10 cellular contexts compared by ENCODE assay signal in the genomic region with DNA sequence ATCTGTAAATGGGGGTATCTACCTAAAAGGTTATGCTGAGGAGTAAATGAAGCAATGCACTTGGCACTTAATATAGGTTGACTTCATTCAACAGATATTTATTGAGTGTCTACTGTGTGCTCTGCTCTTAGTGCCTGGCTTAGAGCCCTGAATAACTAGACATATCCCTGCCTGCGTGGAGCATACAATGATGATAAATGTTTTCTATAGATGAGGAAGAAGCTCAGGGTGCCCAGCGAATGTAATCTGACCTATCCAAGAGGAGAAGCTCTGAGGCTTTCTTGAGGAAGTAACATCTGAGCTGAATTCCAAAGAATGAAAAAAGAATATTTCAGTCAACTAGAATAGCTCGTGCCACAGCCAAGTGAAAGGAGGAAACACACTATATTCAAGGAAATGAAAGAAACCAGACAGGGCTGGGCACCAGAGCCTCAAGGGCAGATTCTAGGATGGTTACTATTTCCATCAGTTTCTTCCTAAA. TPM values are rescaled to one million over a fixed set of nuclear protein-coding genes. Genes with fewer than 3 reads are reported as not detected.
DNase-seq lines count a peak whose midpoint lies in the region; ATAC-seq, FAIRE-seq and TF ChIP-seq lines count a peak whose summit lies in the region.
"Had no signal": no experiment of that assay in that cellular context is flagged by ENCODE, and none has a peak within 500 bp of the region (broad histone marks: within the 10 kb centered on the region; RNA-seq: fewer than 3 reads in every experiment).

No MANE protein-coding gene starts in this region.

- no peaks in the 10 kb centered on the region for H3K27me3 ChIP-seq in mammary epithelial cell (ENCODE audit: insufficient read depth, low read length)
- H3K27me3 ChIP-seq in HepG2 (ENCODE audit: control insufficient read depth in 1 of 2, insufficient read depth in 2 of 2, low read length in 2 of 2) = no peaks in the 10 kb centered on the region
- H3K27me3 ChIP-seq in stomach = no peaks in the 10 kb centered on the region

- H3K27ac ChIP-seq in mammary epithelial cell (ENCODE audit: insufficient read depth, low read depth, low read length) (no peak overlapping the region), HepG2 (ENCODE audit: extremely low read length, insufficient read depth, low read length) (peak overlapping the region; percentile 93), stomach (peak overlapping the region; percentile 69 to 88 (median 81))

- H3K9me3 Mint-ChIP-seq in IgD-negative memory B cell = peaks cover 0 to 10% (median 9%) of the 10 kb centered on the region in 3 donors
- H3K9me3 Mint-ChIP-seq in activated T-helper 2 cell treated with anti-CD3 and anti-CD28 coated beads, Interferon-gamma antibody, Interleukin-2, Interleukin-4, amounts not matched to agents 10 μg/mL and 5 μg/mL and 100 μg/mL, durations not matched to agents 14 hours and 24 hours and 36 hours = peaks cover 15% of the 10 kb centered on the region

- FAIRE-seq in HepG2 (lab: Jason Lieb, UNC) = no peak
- FAIRE-seq: G401.6 had no signal

- CTCF ChIA-PET in mammary epithelial cell (lab: Charles Lee; ENCODE audit: low non-redundant PET) = no interaction called here
- CTCF ChIA-PET in HepG2 (lab: Yijun Ruan, JAX; ENCODE audit: low intra/inter-chr PET ratio, low total read pairs) = no interaction called here

- 65% methylated on average over 3 of the region's 3 CpGs for WGBS in mammary epithelial cell (ENCODE audit: low coverage, missing lambda C conversion rate)
- 92% methylated on average over 3 of the region's 3 CpGs for WGBS in HepG2 (ENCODE audit: low lambda C conversion rate)
- WGBS in stomach, 5 donors = 24 to 36% (median 34%) methylated on average over 3 of the region's 3 CpGs

- peak overlapping the region; percentile 19 to 71 (median 52) for H3K27ac Mint-ChIP-seq in IgD-negative memory B cell
- no peak overlapping the region for H3K27ac Mint-ChIP-seq in activated T-helper 2 cell treated with anti-CD3 and anti-CD28 coated beads, Interferon-gamma antibody, Interleukin-2, Interleukin-4, amounts not matched to agents 10 μg/mL and 5 μg/mL and 100 μg/mL, durations not matched to agents 14 hours and 24 hours and 36 hours

- peaks cover 29 to 34% (median 34%) of the 10 kb centered on the region in 3 donors for H3K4me1 Mint-ChIP-seq in IgD-negative memory B cell
- peaks cover 14% of the 10 kb centered on the region for H3K4me1 Mint-ChIP-seq in activated T-helper 2 cell treated with anti-CD3 and anti-CD28 coated beads, Interferon-gamma antibody, Interleukin-2, Interleukin-4, amounts not matched to agents 10 μg/mL and 5 μg/mL and 100 μg/mL, durations not matched to agents 14 hours and 24 hours and 36 hours (ENCODE audit: low read depth)

- DNase-seq in mammary epithelial cell (no peak), HepG2 (ENCODE audit: low spot score) (no peak), stomach (no peak), SK-N-DZ (ENCODE audit: low spot score) (no peak)
- DNase-seq in activated T-helper 2 cell treated with anti-CD3 and anti-CD28 coated beads, Interferon-gamma antibody, Interleukin-2, Interleukin-4, amounts not matched to agents 10 μg/mL and 5 μg/mL and 100 μg/mL, durations not matched to agents 14 hours and 24 hours and 36 hours (ENCODE audit: low spot score) = no peak
- DNase-seq in activated CD4-positive, alpha-beta T cell treated with anti-CD3 and anti-CD28 coated beads for 1 hour = no peak
- DNase-seq: NK-92 treated with Interleukin-12 subunit alpha and Interleukin-12 subunit beta, amount 100 ng/mL, for 24 hours had no signal

- H3K27me3 Mint-ChIP-seq in IgD-negative memory B cell = no peaks in the 10 kb centered on the region
- H3K27me3 Mint-ChIP-seq in activated T-helper 2 cell treated with anti-CD3 and anti-CD28 coated beads, Interferon-gamma antibody, Interleukin-2, Interleukin-4, amounts not matched to agents 10 μg/mL and 5 μg/mL and 100 μg/mL, durations not matched to agents 14 hours and 24 hours and 36 hours (ENCODE audit: low read depth) = no peaks in the 10 kb centered on the region

- dilution Hi-C loops in mammary epithelial cell (cut with HindIII; ENCODE audit: low sequenced_read_pairs) = loop anchor here (5.0 kb wide), 1 partner anchor 53 kb away; no protein-coding TSS in a partner anchor

- ATAC-seq in HepG2 (no peak), GM18870 (IDR thresholded peaks at IDR 0.05; ENCODE audit: unreplicated experiment) (no peak)

- no peaks in the 10 kb centered on the region for H3K36me3 ChIP-seq in mammary epithelial cell (ENCODE audit: insufficient read depth, low read length)
- H3K36me3 ChIP-seq in HepG2 (replicated peaks in 1 of 2; ENCODE audit: control insufficient read depth in 1 of 2, insufficient read depth in 2 of 2, low read length in 2 of 2) = peaks cover 1 to 4% of the 10 kb centered on the region in 2 experiments; a peak in 4 of 5 replicates
- H3K36me3 ChIP-seq in stomach = peaks cover 12 to 57% (median 41%) of the 10 kb centered on the region in 4 donors

- TF ChIP-seq CTCF in mammary epithelial cell (conservative IDR thresholded peaks at IDR 0.05 in 1 of 2, IDR thresholded peaks at IDR 0.05 in 1 of 2; ENCODE audit: extremely low read depth in 1 of 2, insufficient read depth in 1 of 2, low read depth in 1 of 2, low read length in 2 of 2) = no peak
- no peak for TF ChIP-seq CTCF in HepG2 (CRISPR knock-in tag; IDR thresholded peaks at IDR 0.05)
- TF ChIP-seq CTCF in stomach (IDR thresholded peaks at IDR 0.05) = no peak

- POLR2A ChIA-PET in HepG2 (lab: Yijun Ruan, JAX) = interaction anchor here (1.0 to 3.4 kb wide), 7 partner anchors 11 to 170 kb away, joined by 4 to 46 read pairs (median 6); partner anchors contain the start of gene SLC11A2

- no peaks in the 10 kb centered on the region for H3K79me2 ChIP-seq in mammary epithelial cell (ENCODE audit: insufficient read depth, low read length)
- H3K79me2 ChIP-seq in HepG2 (ENCODE audit: insufficient read depth, low read length) = peaks cover 14% of the 10 kb centered on the region

- intact Hi-C loops in mammary epithelial cell (cut with micrococcal nuclease) (no loop called here), HepG2 (cut with micrococcal nuclease; ENCODE audit: unreplicated experiment) (loop anchor here (5.0 kb wide), 1 partner anchor 1977 kb away; the partner anchor contains the start of gene ARF3), stomach (cut with DNase I; ENCODE audit: low total_unique reads) (no loop called here)
- intact Hi-C loops in activated T-helper 2 cell treated with anti-CD3 and anti-CD28 coated beads, Interferon-gamma antibody, Interleukin-2, Interleukin-4, amounts not matched to agents 10 μg/mL and 5 μg/mL and 100 μg/mL, durations not matched to agents 14 hours and 24 hours and 36 hours (cut with micrococcal nuclease) = no loop called here

- H3K4me2 ChIP-seq in mammary epithelial cell (ENCODE audit: insufficient read depth, low read depth, low read length) = peak overlapping the region; percentile 63
- H3K4me2 ChIP-seq in HepG2 (ENCODE audit: low read depth, low read length) = peak overlapping the region; percentile 58

- H3K4me3 Mint-ChIP-seq in IgD-negative memory B cell = no peak overlapping the region
- no peak overlapping the region for H3K4me3 Mint-ChIP-seq in activated T-helper 2 cell treated with anti-CD3 and anti-CD28 coated beads, Interferon-gamma antibody, Interleukin-2, Interleukin-4, amounts not matched to agents 10 μg/mL and 5 μg/mL and 100 μg/mL, durations not matched to agents 14 hours and 24 hours and 36 hours (ENCODE audit: low read depth)

- TF ChIP-seq EP300 in HepG2 (IDR thresholded peaks at IDR 0.05; ENCODE audit: low read depth in 2 of 2, low read length in 2 of 2) (no peak), HepG2 (CRISPR knock-in tag; IDR thresholded peaks at IDR 0.05; ENCODE audit: borderline replicate concordance) (no peak), stomach (IDR thresholded peaks at IDR 0.05) (no peak)

- no peaks in the 10 kb centered on the region for H4K20me1 ChIP-seq in mammary epithelial cell (ENCODE audit: insufficient read depth, low read length)
- H4K20me1 ChIP-seq in HepG2 (ENCODE audit: insufficient read depth, low read length) = no peaks in the 10 kb centered on the region

- H3K36me3 Mint-ChIP-seq in IgD-negative memory B cell = peaks cover 28% of the 10 kb centered on the region
- peaks cover 6% of the 10 kb centered on the region for H3K36me3 Mint-ChIP-seq in activated T-helper 2 cell treated with anti-CD3 and anti-CD28 coated beads, Interferon-gamma antibody, Interleukin-2, Interleukin-4, amounts not matched to agents 10 μg/mL and 5 μg/mL and 100 μg/mL, durations not matched to agents 14 hours and 24 hours and 36 hours (ENCODE audit: low read depth)

- H2AFZ ChIP-seq in mammary epithelial cell (ENCODE audit: low read depth, low read length) (peak overlapping the region; percentile 49), HepG2 (ENCODE audit: low read length) (no peak overlapping the region)

- H3K9ac ChIP-seq in mammary epithelial cell (ENCODE audit: insufficient read depth, low read length) (no peak overlapping the region), HepG2 (ENCODE audit: insufficient read depth, low read depth, low read length) (peak overlapping the region; percentile 46)

- TF ChIP-seq POLR2A in HepG2 (IDR thresholded peaks at IDR 0.05; ENCODE audit: insufficient read depth in 1 of 2, low read depth in 2 of 2, low read length in 2 of 2) (no peak), stomach (IDR thresholded peaks at IDR 0.05) (no peak)

- peaks cover 14% of the 10 kb centered on the region for H3K4me1 ChIP-seq in mammary epithelial cell (ENCODE audit: insufficient read depth, low read length)
- peaks cover 74% of the 10 kb centered on the region for H3K4me1 ChIP-seq in HepG2 (ENCODE audit: insufficient read depth, low read length)
- peaks cover 55 to 80% (median 67%) of the 10 kb centered on the region in 4 donors for H3K4me1 ChIP-seq in stomach

- no TSS peak for BruUV-seq in mammary epithelial cell (replicated peaks; lab: Mats Ljungman, UMichigan)
- BruUV-seq in HepG2 (replicated peaks; lab: Mats Ljungman, UMichigan) = no TSS peak

- in situ Hi-C loops in mammary epithelial cell (cut with MboI; ENCODE audit: low sequenced_read_pairs in 2 of 2) = no loop called here
- in situ Hi-C loops in HepG2 (cut with HindIII; ENCODE audit: extremely low pct_ligation_motif_present, low pct_unique_long_range_greater_than_20kb) = no loop called here

- H3K4me3 ChIP-seq in mammary epithelial cell (replicated peaks in 1 of 3; ENCODE audit: insufficient read depth in 1 of 3, low read depth in 2 of 3, low read length in 3 of 3) = no peak overlapping the region
- no peak overlapping the region for H3K4me3 ChIP-seq in HepG2 (replicated peaks in 1 of 3; ENCODE audit: insufficient read depth in 1 of 3, low read depth in 2 of 3, low read length in 3 of 3)
- H3K4me3 ChIP-seq in stomach = no peak overlapping the region

- no peaks in the 10 kb centered on the region for H3K9me3 ChIP-seq in mammary epithelial cell (replicated peaks; ENCODE audit: insufficient read depth, low read length)
- H3K9me3 ChIP-seq in HepG2 (ENCODE audit: low read length) = no peaks in the 10 kb centered on the region
- peaks cover 0 to 11% (median 5%) of the 10 kb centered on the region in 4 donors for H3K9me3 ChIP-seq in stomach

- TF ChIP-seq RAD21 in HepG2 (CRISPR knock-in tag; IDR thresholded peaks at IDR 0.05) = no peak

RNA-seq across cellular contexts. Expression of gene HIGD1C, which starts 17.9 kb away (rescaled TPM):
- polyA plus RNA-seq in IgD-negative memory B cell (1.4 TPM), mammary epithelial cell (not detected), HepG2 (2011; rRNA removed) (not detected in 2 replicates), stomach (not detected)
- total RNA-seq in mammary epithelial cell (not detected), HepG2 (2016; rRNA removed; fragmentation: Illumina TruSeq; extraction: Trizol) (not detected in 2 replicates), stomach (not detected)
- not detected for polyA minus RNA-seq in mammary epithelial cell
- total RNA-seq in HepG2 (2016; cell fraction: cytosol; rRNA removed; fragmentation: Illumina TruSeq; extraction: Trizol; ENCODE audit: low read depth) = not detected in 2 replicates
- total RNA-seq in HepG2 (2016; cell fraction: insoluble cytoplasmic fraction; rRNA removed; fragmentation: Illumina TruSeq; extraction: Trizol) = not detected in 2 replicates
- total RNA-seq in HepG2 (2016; cell fraction: membrane; rRNA removed; fragmentation: Illumina TruSeq; extraction: Trizol) = not detected in 2 replicates
- not detected in 2 replicates for total RNA-seq in HepG2 (2016; cell fraction: nucleus; rRNA removed; fragmentation: Illumina TruSeq; extraction: Trizol)
- not detected in 2 replicates for polyA plus RNA-seq in HepG2 (2011; cell fraction: cytosol; rRNA removed)
- not detected in 2 replicates for polyA plus RNA-seq in HepG2 (2011; cell fraction: nucleus; rRNA removed)
- not detected in 2 replicates for polyA plus RNA-seq in HepG2 (2012)
- not detected in 2 replicates for polyA plus RNA-seq in HepG2 (2016; cell fraction: cytosol; fragmentation: Illumina TruSeq; extraction: Trizol; ENCODE audit: low read depth)
- polyA plus RNA-seq in HepG2 (2016; cell fraction: insoluble cytoplasmic fraction; fragmentation: Illumina TruSeq; extraction: Trizol; ENCODE audit: low read depth) = not detected in 2 replicates
- polyA plus RNA-seq in HepG2 (2016; cell fraction: membrane; fragmentation: Illumina TruSeq; extraction: Trizol; ENCODE audit: low read depth) = not detected in 2 replicates
- polyA plus RNA-seq in HepG2 (2016; cell fraction: nucleus; fragmentation: Illumina TruSeq; extraction: Trizol; ENCODE audit: insufficient read depth, low read depth) = not detected in 2 replicates
- not detected in 2 replicates for polyA minus RNA-seq in HepG2 (2011; rRNA and poly(A)+ RNA removed; ENCODE audit: low replicate concordance)
- polyA minus RNA-seq in HepG2 (2011; cell fraction: cytosol; rRNA and poly(A)+ RNA removed) = not detected in 2 replicates
- polyA minus RNA-seq in HepG2 (2011; cell fraction: nucleus; rRNA and poly(A)+ RNA removed) = not detected in 2 replicates
- not detected in 2 replicates for total RNA-seq in activated T-helper 2 cell treated with anti-CD3 and anti-CD28 coated beads, Interferon-gamma antibody, Interleukin-2, Interleukin-4, amounts not matched to agents 10 μg/mL and 5 μg/mL and 100 μg/mL, durations not matched to agents 14 hours and 24 hours and 36 hours
- not detected in 2 replicates for polyA plus RNA-seq in SK-N-DZ (2014; cell fraction: cytosol; rRNA removed)
- not detected in 2 replicates for polyA plus RNA-seq in SK-N-DZ (2014; cell fraction: nucleus; rRNA removed)
